ENCODE assay signal across 13 cellular contexts in genomic region chr17:4938069-4938491, GRCh38. TPM values are rescaled to one million over a fixed set of nuclear protein-coding genes. Genes with fewer than 3 reads are reported as not detected.
DNase-seq lines count a peak whose midpoint lies in the region; ATAC-seq and TF ChIP-seq lines count a peak whose summit lies in the region.
"Had no signal": no experiment of that assay in that cellular context is flagged by ENCODE, and none has a peak within 500 bp of the region (broad histone marks: within the 10 kb centered on the region; RNA-seq: fewer than 3 reads in every experiment).

No MANE protein-coding gene starts in this region.

- H3K4me1 ChIP-seq in skeletal muscle tissue (ENCODE audit: control insufficient read depth in 3 of 3, insufficient read depth in 3 of 3, low read length in 3 of 3): peaks cover 62 to 76% (median 67%) of the 10 kb centered on the region in 3 donors

- no peak overlapping the region for H3K27ac ChIP-seq in SK-N-MC
- H3K27ac ChIP-seq in skeletal muscle tissue (ENCODE audit: low read depth, low read length): peak overlapping the region; percentile 92

- peak overlapping the region; percentile 95 for H3K9ac ChIP-seq in SK-N-MC (ENCODE audit: insufficient read length)
- peak overlapping the region; percentile 94 to 99 (median 98) for H3K9ac ChIP-seq in skeletal muscle tissue (ENCODE audit: low read depth in 1 of 3, low read length in 3 of 3)

- H3K9me3 ChIP-seq in SK-N-MC (ENCODE audit: low read depth, low read length): no peaks in the 10 kb centered on the region
- H3K9me3 ChIP-seq in skeletal muscle tissue (ENCODE audit: control insufficient read depth in 3 of 3, low read length in 3 of 3): no peaks in the 10 kb centered on the region

- H3K4me3 ChIP-seq in SK-N-MC (peak overlapping the region; percentile 87; the same call in 1 of the 2 replicates), epithelial cell of proximal tubule (ENCODE audit: low read depth, low read length) (peak overlapping the region; percentile 93), skeletal muscle tissue (ENCODE audit: low read length in 3 of 3) (peak overlapping the region; percentile 81 to 98 (median 91))

- no peak for DNase-seq in activated naive CD4-positive, alpha-beta T cell treated with anti-CD3 and anti-CD28 coated beads, Interleukin-2, amount 10 ng/mL, durations not matched to agents 7 days and 5 days
- no peak for DNase-seq in activated naive CD4-positive, alpha-beta T cell treated with anti-CD3 and anti-CD28 coated beads, Interleukin-2, amount 50 U/mL, for 16 hours
- no peak for DNase-seq in SK-N-MC (ENCODE audit: low read depth, low spot score)
- DNase-seq in epithelial cell of proximal tubule (ENCODE audit: low read depth): no peak
- DNase-seq in nucleus accumbens (lab: John Stamatoyannopoulos, UW): no peak
- no peak for DNase-seq in dedifferentiated amniotic fluid mesenchymal stem cell (ENCODE audit: extremely low spot score)
- DNase-seq: AML-193, Kasumi-1, small intestine had no signal

- no peak for TF ChIP-seq CTCF in epithelial cell of proximal tubule (conservative IDR thresholded peaks at IDR 0.05; ENCODE audit: low read depth, low read length)

- no peak for ATAC-seq in GM21381 (IDR thresholded peaks at IDR 0.05; ENCODE audit: unreplicated experiment)
- ATAC-seq: esophagus mucosa had no signal

- peak overlapping the region; percentile 79 for H3K27ac Mint-ChIP-seq in activated naive CD4-positive, alpha-beta T cell treated with anti-CD3 and anti-CD28 coated beads, Interleukin-2, amount 10 ng/mL, durations not matched to agents 7 days and 5 days

- H3K27me3 Mint-ChIP-seq in activated naive CD4-positive, alpha-beta T cell treated with anti-CD3 and anti-CD28 coated beads, Interleukin-2, amount 10 ng/mL, durations not matched to agents 7 days and 5 days: peaks cover 12% of the 10 kb centered on the region

- H3K4me3 Mint-ChIP-seq in activated naive CD4-positive, alpha-beta T cell treated with anti-CD3 and anti-CD28 coated beads, Interleukin-2, amount 10 ng/mL, durations not matched to agents 7 days and 5 days: peak overlapping the region; percentile 92

- peaks cover 63% of the 10 kb centered on the region for H3K36me3 Mint-ChIP-seq in activated naive CD4-positive, alpha-beta T cell treated with anti-CD3 and anti-CD28 coated beads, Interleukin-2, amount 10 ng/mL, durations not matched to agents 7 days and 5 days

- CTCF ChIA-PET in activated naive CD4-positive, alpha-beta T cell treated with anti-CD3 and anti-CD28 coated beads, Interleukin-2, amount 10 ng/mL, durations not matched to agents 7 days and 5 days (lab: Charles Lee): interaction anchor here (2.6 kb wide), 2 partner anchors 29 kb away, joined by 9 to 15 read pairs; partner anchors contain the start of gene SPAG7

- no peaks in the 10 kb centered on the region for H3K9me3 Mint-ChIP-seq in activated naive CD4-positive, alpha-beta T cell treated with anti-CD3 and anti-CD28 coated beads, Interleukin-2, amount 10 ng/mL, durations not matched to agents 7 days and 5 days

- H3K27me3 ChIP-seq in skeletal muscle tissue (ENCODE audit: control insufficient read depth in 3 of 3, insufficient read depth in 3 of 3, low read length in 3 of 3): no peaks in the 10 kb centered on the region

- peaks cover 57% of the 10 kb centered on the region for H3K4me1 Mint-ChIP-seq in activated naive CD4-positive, alpha-beta T cell treated with anti-CD3 and anti-CD28 coated beads, Interleukin-2, amount 10 ng/mL, durations not matched to agents 7 days and 5 days

- H3K36me3 ChIP-seq in SK-N-MC (ENCODE audit: insufficient read depth, low read length) (peaks cover 32% of the 10 kb centered on the region), skeletal muscle tissue (ENCODE audit: control insufficient read depth in 3 of 3, insufficient read depth in 3 of 3, low read length in 3 of 3) (peaks cover 32 to 45% (median 39%) of the 10 kb centered on the region in 3 donors)

RNA-seq across cellular contexts. Expression of gene SLC25A11, which starts 1.8 kb away (rescaled TPM):
- total RNA-seq in epithelial cell of proximal tubule (45.5 and 72.9 TPM in 2 replicates), skeletal muscle tissue (59.5 TPM)

RNA-seq across cellular contexts. Expression of gene RNF167, which starts 2.0 kb away (rescaled TPM):
- total RNA-seq in epithelial cell of proximal tubule: 49.0 and 55.1 TPM in 2 replicates
- total RNA-seq in skeletal muscle tissue: 12.0 TPM

RNA-seq across cellular contexts. Expression of gene GP1BA, which starts 6.0 kb away (rescaled TPM):
- total RNA-seq in epithelial cell of proximal tubule (not detected in 2 replicates), skeletal muscle tissue (under 0.01 TPM)
- total RNA-seq: esophagus mucosa, NCI-H460 had no signal

RNA-seq across cellular contexts. Expression of gene PFN1, which starts 10.2 kb away (rescaled TPM):
- total RNA-seq in epithelial cell of proximal tubule (1,802 and 2,074 TPM in 2 replicates), skeletal muscle tissue (137 TPM)

RNA-seq across cellular contexts. Expression of gene ENO3, which starts 12.8 kb away (rescaled TPM):
- 0.43 and 2.0 TPM in 2 replicates for total RNA-seq in epithelial cell of proximal tubule
- total RNA-seq in skeletal muscle tissue: 2,880 TPM
